ENCODE assay signal across 1 cellular context in genomic region chr19:41306394-41306793, GRCh38.
A peak's percentile ranks its signal among the peaks of the same experiment; 100 is the strongest.
TF ChIP-seq lines count a peak whose summit lies in the region.

No MANE protein-coding gene starts in this region.

TF ChIP-seq in A549, 52 proteins besides CTCF, POLR2A, EP300 and RAD21:
- TF ChIP-seq MAZ (IDR thresholded peaks at IDR 0.05; ENCODE audit: borderline replicate concordance, low read depth, low read length) = no peak
- 0 out of 2 replicates have a peak, but pooled peaks have one; percentile 20 for TF ChIP-seq POLR2AphosphoS2 (conservative IDR thresholded peaks at IDR 0.05; ENCODE audit: low read length)
TF ChIP-seq in A549: peak in this region for 1.
